8 cellular contexts compared by ENCODE assay signal in genomic region chr2:96556441-96557330, GRCh38. TPM values are rescaled to one million over a fixed set of nuclear protein-coding genes. Genes with fewer than 3 reads are reported as not detected.
DNase-seq lines count a peak whose midpoint lies in the region; ATAC-seq and TF ChIP-seq lines count a peak whose summit lies in the region.

No MANE protein-coding gene starts in this region.

- peaks cover 10% of the 10 kb centered on the region for H3K36me3 Mint-ChIP-seq in activated CD8-positive, alpha-beta T cell treated with anti-CD3 and anti-CD28 coated beads, Interleukin-2, amount 10 ng/mL, durations not matched to agents 7 days and 5 days (ENCODE audit: low read depth)

- H3K27me3 ChIP-seq in hepatocyte: no peaks in the 10 kb centered on the region
- H3K27me3 ChIP-seq in upper lobe of right lung: no peaks in the 10 kb centered on the region

- no peaks in the 10 kb centered on the region for H3K79me2 ChIP-seq in hepatocyte

- H3K4me3 Mint-ChIP-seq in activated CD8-positive, alpha-beta T cell treated with anti-CD3 and anti-CD28 coated beads, Interleukin-2, amount 10 ng/mL, durations not matched to agents 7 days and 5 days: no peak overlapping the region

- H3K36me3 ChIP-seq in hepatocyte (replicated peaks; ENCODE audit: insufficient read depth, low read depth) (no peaks in the 10 kb centered on the region), upper lobe of right lung (peaks cover 8% of the 10 kb centered on the region)

- ATAC-seq in activated CD8-positive, alpha-beta T cell treated with anti-CD3 and anti-CD28 coated beads, Interleukin-2, amount 10 ng/mL, durations not matched to agents 7 days and 5 days: no peak
- peak; percentile 32 for ATAC-seq in upper lobe of right lung
- no peak for ATAC-seq in HG03196 (IDR thresholded peaks at IDR 0.05; ENCODE audit: unreplicated experiment)
- ATAC-seq in GM21381 (IDR thresholded peaks at IDR 0.05; ENCODE audit: unreplicated experiment): no peak
- ATAC-seq in GM18517 (IDR thresholded peaks at IDR 0.05; ENCODE audit: unreplicated experiment): no peak

- POLR2A ChIA-PET in activated CD8-positive, alpha-beta T cell treated with anti-CD3 and anti-CD28 coated beads, Interleukin-2, amount 10 ng/mL, durations not matched to agents 7 days and 5 days (lab: Charles Lee): interaction anchor here (1.7 kb wide), 1 partner anchor 15 kb away, joined by 4 read pairs; no protein-coding TSS in a partner anchor

- H3K4me2 ChIP-seq in hepatocyte: peak overlapping the region; percentile 62

- no peaks in the 10 kb centered on the region for H4K20me1 ChIP-seq in hepatocyte (ENCODE audit: insufficient read depth, poor library complexity, severe bottlenecking)

- peaks cover 25% of the 10 kb centered on the region for H3K4me1 Mint-ChIP-seq in activated CD8-positive, alpha-beta T cell treated with anti-CD3 and anti-CD28 coated beads, Interleukin-2, amount 10 ng/mL, durations not matched to agents 7 days and 5 days (ENCODE audit: low read depth)

- no peak overlapping the region for H2AFZ ChIP-seq in hepatocyte

- DNase-seq in activated effector memory CD4-positive, alpha-beta T cell treated with anti-CD3 and anti-CD28 coated beads, Interleukin-2, amount 50 U/mL, for 16 hours: peak; percentile 86
- no peak for DNase-seq in activated effector memory CD4-positive, alpha-beta T cell treated with Interleukin-2 at 50 U/mL for 16 hours
- no peak for DNase-seq in activated CD8-positive, alpha-beta T cell treated with anti-CD3 and anti-CD28 coated beads, Interleukin-2, amount 10 ng/mL, durations not matched to agents 7 days and 5 days
- DNase-seq in hepatocyte (ENCODE audit: low spot score): peak; percentile 87
- DNase-seq in upper lobe of right lung: no peak

- H3K4me3 ChIP-seq in hepatocyte: no peak overlapping the region
- no peak overlapping the region for H3K4me3 ChIP-seq in upper lobe of right lung

- H3K9me3 Mint-ChIP-seq in activated CD8-positive, alpha-beta T cell treated with anti-CD3 and anti-CD28 coated beads, Interleukin-2, amount 10 ng/mL, durations not matched to agents 7 days and 5 days (ENCODE audit: insufficient read depth): no peaks in the 10 kb centered on the region

- no peak for TF ChIP-seq CTCF in hepatocyte (IDR thresholded peaks at IDR 0.05; ENCODE audit: poor library complexity)
- no peak for TF ChIP-seq CTCF in upper lobe of right lung (IDR thresholded peaks at IDR 0.05)

- H3K4me1 ChIP-seq in hepatocyte (ENCODE audit: insufficient read depth) (no peaks in the 10 kb centered on the region), upper lobe of right lung (peaks cover 9% of the 10 kb centered on the region)

- 57% methylated on average over 14 of the region's 16 CpGs for WGBS in hepatocyte (ENCODE audit: low lambda C conversion rate, missing lambda C conversion rate)

- no peaks in the 10 kb centered on the region for H3K9me2 ChIP-seq in hepatocyte (replicated peaks; ENCODE audit: insufficient read depth)

- peak overlapping the region; percentile 90 for H3K27ac ChIP-seq in hepatocyte
- H3K27ac ChIP-seq in upper lobe of right lung: no peak overlapping the region

- H3K9me3 ChIP-seq in hepatocyte (ENCODE audit: low read depth): no peaks in the 10 kb centered on the region
- no peaks in the 10 kb centered on the region for H3K9me3 ChIP-seq in upper lobe of right lung

- CTCF ChIA-PET in activated CD8-positive, alpha-beta T cell treated with anti-CD3 and anti-CD28 coated beads, Interleukin-2, amount 10 ng/mL, durations not matched to agents 7 days and 5 days (lab: Charles Lee): interaction anchor here (0.6 to 6.0 kb wide), 5 partner anchors 15 to 149 kb away, joined by 3 to 90 read pairs (median 30); no protein-coding TSS in a partner anchor

- H3K27ac Mint-ChIP-seq in activated CD8-positive, alpha-beta T cell treated with anti-CD3 and anti-CD28 coated beads, Interleukin-2, amount 10 ng/mL, durations not matched to agents 7 days and 5 days: peak overlapping the region; percentile 7

- no peaks in the 10 kb centered on the region for H3K27me3 Mint-ChIP-seq in activated CD8-positive, alpha-beta T cell treated with anti-CD3 and anti-CD28 coated beads, Interleukin-2, amount 10 ng/mL, durations not matched to agents 7 days and 5 days (ENCODE audit: low read depth)

- intact Hi-C loops in upper lobe of right lung (cut with DNase I): no loop called here

RNA-seq across cellular contexts. Expression of gene ARID5A, which starts 20.1 kb away (rescaled TPM):
- total RNA-seq in activated CD8-positive, alpha-beta T cell treated with anti-CD3 and anti-CD28 coated beads, Interleukin-2, amount 10 ng/mL, durations not matched to agents 7 days and 5 days: 10 to 100 TPM; 37.7 to 40.1 TPM
- total RNA-seq in hepatocyte: 4.9 and 6.9 TPM in 2 replicates
- polyA plus RNA-seq in hepatocyte: 11.9 and 13.3 TPM in 2 replicates
- 32.8 TPM for total RNA-seq in upper lobe of right lung

RNA-seq across cellular contexts. Expression of gene NEURL3, which starts 51.5 kb away (rescaled TPM):
- total RNA-seq in activated CD8-positive, alpha-beta T cell treated with anti-CD3 and anti-CD28 coated beads, Interleukin-2, amount 10 ng/mL, durations not matched to agents 7 days and 5 days: not detected
- total RNA-seq in hepatocyte (6.2 and 8.1 TPM in 2 replicates), upper lobe of right lung (0.29 TPM)
- polyA plus RNA-seq in hepatocyte: 1.8 and 10.5 TPM in 2 replicates

Comparison
In these comparisons a context has a peak if more than half of its experiments do, and no peak if none do; other contexts are left out.
1. DNase-seq: peak in activated effector memory CD4-positive, alpha-beta T cell treated with anti-CD3 and anti-CD28 coated beads, Interleukin-2, amount 50 U/mL, for 16 hours (single experiment) and hepatocyte (single experiment); none in activated effector memory CD4-positive, alpha-beta T cell treated with Interleukin-2 at 50 U/mL for 16 hours (single experiment), activated CD8-positive, alpha-beta T cell treated with anti-CD3 and anti-CD28 coated beads, Interleukin-2, amount 10 ng/mL, durations not matched to agents 7 days and 5 days (single experiment) and upper lobe of right lung (single experiment).